ENCODE assay signal across 9 cellular contexts in genomic region chr19:17865364-17866311, GRCh38. TPM values are rescaled to one million over a fixed set of nuclear protein-coding genes. Genes with fewer than 3 reads are reported as not detected.
DNase-seq lines count a peak whose midpoint lies in the region; TF ChIP-seq lines count a peak whose summit lies in the region.
"Had no signal": no experiment of that assay in that cellular context is flagged by ENCODE, and none has a peak within 500 bp of the region (broad histone marks: within the 10 kb centered on the region; RNA-seq: fewer than 3 reads in every experiment).

No MANE protein-coding gene starts in this region.

- no peaks in the 10 kb centered on the region for H3K9me3 ChIP-seq in Karpas-422 (ENCODE audit: low read length)
- no peaks in the 10 kb centered on the region for H3K9me3 ChIP-seq in effector memory CD4-positive, alpha-beta T cell (ENCODE audit: control insufficient read depth, low read length)

- H3K27me3 ChIP-seq in Karpas-422 (ENCODE audit: low read length): no peaks in the 10 kb centered on the region
- H3K27me3 ChIP-seq in effector memory CD4-positive, alpha-beta T cell (replicated peaks; ENCODE audit: control insufficient read depth, insufficient read depth, low read length, poor library complexity, severe bottlenecking): no peaks in the 10 kb centered on the region

- H3K27ac Mint-ChIP-seq in activated naive CD4-positive, alpha-beta T cell treated with anti-CD3 and anti-CD28 coated beads for 36 hours: peak overlapping the region; percentile 72
- H3K27ac Mint-ChIP-seq in nephron progenitor cell: peak overlapping the region; percentile 77

- H2AFZ ChIP-seq in Karpas-422 (ENCODE audit: low read length): no peak overlapping the region

- no peak overlapping the region for H3K4me3 ChIP-seq in Karpas-422 (ENCODE audit: low read length)
- no peak overlapping the region for H3K4me3 ChIP-seq in effector memory CD4-positive, alpha-beta T cell (ENCODE audit: insufficient read depth, low read depth, low read length, poor library complexity, severe bottlenecking)

- H3K79me2 ChIP-seq in Karpas-422 (ENCODE audit: low read length): peaks cover 16% of the 10 kb centered on the region

- H3K4me1 Mint-ChIP-seq in activated naive CD4-positive, alpha-beta T cell treated with anti-CD3 and anti-CD28 coated beads for 36 hours (ENCODE audit: low read depth): peaks cover 24% of the 10 kb centered on the region
- H3K4me1 Mint-ChIP-seq in nephron progenitor cell: peaks cover 19% of the 10 kb centered on the region

- H3K9me3 Mint-ChIP-seq in activated naive CD4-positive, alpha-beta T cell treated with anti-CD3 and anti-CD28 coated beads for 36 hours: no peaks in the 10 kb centered on the region
- H3K9me3 Mint-ChIP-seq in nephron progenitor cell: no peaks in the 10 kb centered on the region
- H3K9me3 Mint-ChIP-seq: activated naive CD8-positive, alpha-beta T cell treated with anti-CD3 and anti-CD28 coated beads, Interleukin-2, amount 10 ng/mL, durations not matched to agents 7 days and 5 days had no signal

- H3K36me3 Mint-ChIP-seq in activated naive CD4-positive, alpha-beta T cell treated with anti-CD3 and anti-CD28 coated beads for 36 hours (ENCODE audit: low read depth): peaks cover 26% of the 10 kb centered on the region
- peaks cover 45% of the 10 kb centered on the region for H3K36me3 Mint-ChIP-seq in nephron progenitor cell (ENCODE audit: low read depth)

- H3K27me3 Mint-ChIP-seq in activated naive CD4-positive, alpha-beta T cell treated with anti-CD3 and anti-CD28 coated beads for 36 hours (ENCODE audit: low read depth): no peaks in the 10 kb centered on the region
- peaks cover 33% of the 10 kb centered on the region for H3K27me3 Mint-ChIP-seq in nephron progenitor cell (ENCODE audit: low read depth, poor library complexity)
- H3K27me3 Mint-ChIP-seq: activated naive CD8-positive, alpha-beta T cell treated with anti-CD3 and anti-CD28 coated beads, Interleukin-2, amount 10 ng/mL, durations not matched to agents 7 days and 5 days had no signal

- TF ChIP-seq POLR2A in GM10847 (IDR thresholded peaks at IDR 0.05; ENCODE audit: extremely low read depth, insufficient read length): peak; percentile 14

- peaks cover 35% of the 10 kb centered on the region for H3K36me3 ChIP-seq in Karpas-422 (ENCODE audit: insufficient read depth, low read length)
- H3K36me3 ChIP-seq in effector memory CD4-positive, alpha-beta T cell (ENCODE audit: control insufficient read depth, insufficient read depth, low read length): peaks cover 36% of the 10 kb centered on the region

- intact Hi-C loops in activated naive CD4-positive, alpha-beta T cell treated with anti-CD3 and anti-CD28 coated beads for 36 hours (cut with micrococcal nuclease): no loop called here

- CTCF ChIA-PET in activated naive CD4-positive, alpha-beta T cell treated with anti-CD3 and anti-CD28 coated beads for 36 hours (lab: Charles Lee): interaction anchor here (1.0 to 1.2 kb wide), 2 partner anchors 67 to 260 kb away, joined by 3 read pairs; partner anchors contain the start of gene CCDC124

- H3K9me2 ChIP-seq in Karpas-422 (replicated peaks; ENCODE audit: insufficient read depth, low read length): no peaks in the 10 kb centered on the region

- DNase-seq in Karpas-422: peak; percentile 65
- no peak for DNase-seq in activated naive CD4-positive, alpha-beta T cell treated with anti-CD3 and anti-CD28 coated beads for 36 hours
- DNase-seq in nephron progenitor cell: no peak
- DNase-seq in activated gamma-delta T cell (lab: John Stamatoyannopoulos, UW): no peak
- DNase-seq in effector memory CD4-positive, alpha-beta T cell: no peak
- DNase-seq in DMS153 (lab: John Stamatoyannopoulos, UW): no peak
- DNase-seq: activated naive CD8-positive, alpha-beta T cell treated with anti-CD3 and anti-CD28 coated beads, Interleukin-2, amount 10 ng/mL, durations not matched to agents 7 days and 5 days; NCI-H2029 treated with DMSO at 0.1 percent for 48 hours had no signal

- no peak overlapping the region for H3K9ac ChIP-seq in Karpas-422 (ENCODE audit: low read length)

- H3K4me1 ChIP-seq in Karpas-422 (ENCODE audit: low read length): peaks cover 12% of the 10 kb centered on the region
- H3K4me1 ChIP-seq in effector memory CD4-positive, alpha-beta T cell (ENCODE audit: control insufficient read depth, insufficient read depth, low read length, poor library complexity, severe bottlenecking): peaks cover 8% of the 10 kb centered on the region

- H4K20me1 ChIP-seq in Karpas-422 (ENCODE audit: insufficient read depth, low read depth, low read length): peaks cover 40% of the 10 kb centered on the region

- no peak for TF ChIP-seq CTCF in nephron progenitor cell (IDR thresholded peaks at IDR 0.05)

- no peak overlapping the region for H3K27ac ChIP-seq in Karpas-422 (ENCODE audit: low read length)
- H3K27ac ChIP-seq in effector memory CD4-positive, alpha-beta T cell (ENCODE audit: insufficient read depth, low read length, poor library complexity, severe bottlenecking): no peak overlapping the region

- H3K4me2 ChIP-seq in Karpas-422 (ENCODE audit: low read depth, low read length, poor library complexity, severe bottlenecking): no peak overlapping the region

- no peak overlapping the region for H3K4me3 Mint-ChIP-seq in activated naive CD4-positive, alpha-beta T cell treated with anti-CD3 and anti-CD28 coated beads for 36 hours
- no peak overlapping the region for H3K4me3 Mint-ChIP-seq in nephron progenitor cell
- H3K4me3 Mint-ChIP-seq: activated naive CD8-positive, alpha-beta T cell treated with anti-CD3 and anti-CD28 coated beads, Interleukin-2, amount 10 ng/mL, durations not matched to agents 7 days and 5 days had no signal

RNA-seq across cellular contexts. Expression of gene RPL18A, which starts 5.9 kb away (rescaled TPM):
- 1,678 and 2,364 TPM in 2 replicates for total RNA-seq in Karpas-422 (2014; rRNA removed; shearing (Covaris generic); ENCODE audit: low replicate concordance)
- 1,000 to 10,000 TPM; 4,021 to 4,160 TPM for total RNA-seq in activated naive CD4-positive, alpha-beta T cell treated with anti-CD3 and anti-CD28 coated beads for 36 hours

RNA-seq across cellular contexts. Expression of gene SLC5A5, which starts 6.1 kb away (rescaled TPM):
- total RNA-seq in Karpas-422 (2014; rRNA removed; shearing (Covaris generic); ENCODE audit: low replicate concordance): not detected in 2 replicates
- 1 to 10 TPM; 1.1 to 1.2 TPM for total RNA-seq in activated naive CD4-positive, alpha-beta T cell treated with anti-CD3 and anti-CD28 coated beads for 36 hours

RNA-seq across cellular contexts. Expression of gene JAK3, which starts 17.9 kb away (rescaled TPM):
- total RNA-seq in Karpas-422 (2014; rRNA removed; shearing (Covaris generic); ENCODE audit: low replicate concordance): 5.7 and 9.5 TPM in 2 replicates
- total RNA-seq in activated naive CD4-positive, alpha-beta T cell treated with anti-CD3 and anti-CD28 coated beads for 36 hours: 100 to 1,000 TPM; 231 to 235 TPM

RNA-seq across cellular contexts. Expression of gene INSL3, which starts 44.3 kb away (rescaled TPM):
- not detected in 2 replicates for total RNA-seq in Karpas-422 (2014; rRNA removed; shearing (Covaris generic); ENCODE audit: low replicate concordance)
- 1 to 10 TPM; 5.7 to 5.9 TPM for total RNA-seq in activated naive CD4-positive, alpha-beta T cell treated with anti-CD3 and anti-CD28 coated beads for 36 hours

Comparison
In these comparisons a context has a peak if more than half of its experiments do, and no peak if none do; other contexts are left out.
1. RNA of gene JAK3, which starts 17.9 kb away (total RNA-seq): 231 to 235 TPM in activated naive CD4-positive, alpha-beta T cell treated with anti-CD3 and anti-CD28 coated beads for 36 hours; 5.7 to 9.5 TPM in Karpas-422; every median in the first group is over 10 times any median in the second.